ENCODE assay signal across 25 cellular contexts in the genomic region with DNA sequence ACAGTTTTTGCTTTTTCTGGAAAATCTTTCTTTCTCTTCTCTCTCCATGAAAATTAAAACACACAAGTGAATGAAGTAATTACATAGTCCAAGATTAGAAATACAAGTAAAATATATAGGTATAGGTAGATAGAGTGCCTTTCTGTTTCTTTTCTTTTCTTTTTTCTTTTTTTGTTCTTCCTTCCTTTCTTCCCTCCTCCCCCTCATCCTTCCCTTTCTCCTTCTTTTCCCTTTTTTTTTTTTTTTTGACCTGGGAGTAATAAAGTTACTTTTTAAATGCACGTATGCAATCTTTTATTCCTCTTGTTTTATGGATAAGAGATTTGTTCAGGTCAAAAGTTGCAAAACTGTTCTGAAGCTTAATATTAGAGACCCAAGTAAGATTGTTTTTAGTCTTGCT. TPM values are rescaled to one million over a fixed set of nuclear protein-coding genes. Genes with fewer than 3 reads are reported as not detected.
"Had no signal": no experiment of that assay in that cellular context is flagged by ENCODE, and none has a peak within 500 bp of the region (broad histone marks: within the 10 kb centered on the region; RNA-seq: fewer than 3 reads in every experiment).

No MANE protein-coding gene starts in this region.

- H3K9me3 ChIP-seq: MG63, SJSA1 had no signal

- H3K9me3 Mint-ChIP-seq: T-cell had no signal

- H3K27me3 Mint-ChIP-seq: T-cell had no signal

- H3K27ac ChIP-seq: SJSA1, SK-N-MC had no signal

- H3K36me3 Mint-ChIP-seq: T-cell had no signal

- H3K4me3 ChIP-seq: MG63, SJSA1, SK-N-MC had no signal

- H3K27ac Mint-ChIP-seq: T-cell had no signal

- H3K4me3 Mint-ChIP-seq: T-cell had no signal

- ATAC-seq: T-cell had no signal

- DNase-seq: Karpas-422, KG1, MG63, NCI-H1092, NCI-H1105 treated with DMSO at 0.1 percent for 48 hours, NCI-H1417 treated with DMSO at 0.1 percent for 48 hours, NCI-H146, NCI-H1694 treated with DMSO at 0.1 percent for 48 hours, NCI-H1930, NCI-H2081, NCI-H2107, NCI-H2227 treated with DMSO at 0.1 percent for 48 hours, NCI-H510A, NCI-H524 treated with DMSO at 0.1 percent for 48 hours, NCI-H69, NCI-H774, Right ventricle myocardium superior, RPMI8226, SIG-M5, SW 1271, T-cell had no signal

- FAIRE-seq: RCC 7860 had no signal

RNA-seq across cellular contexts. Expression of a gene that starts 59.8 kb away (rescaled TPM):
- total RNA-seq: HT-29, Right ventricle myocardium superior, SJSA1, T-cell had no signal
